27 cellular contexts compared by ENCODE assay signal in the genomic region with DNA sequence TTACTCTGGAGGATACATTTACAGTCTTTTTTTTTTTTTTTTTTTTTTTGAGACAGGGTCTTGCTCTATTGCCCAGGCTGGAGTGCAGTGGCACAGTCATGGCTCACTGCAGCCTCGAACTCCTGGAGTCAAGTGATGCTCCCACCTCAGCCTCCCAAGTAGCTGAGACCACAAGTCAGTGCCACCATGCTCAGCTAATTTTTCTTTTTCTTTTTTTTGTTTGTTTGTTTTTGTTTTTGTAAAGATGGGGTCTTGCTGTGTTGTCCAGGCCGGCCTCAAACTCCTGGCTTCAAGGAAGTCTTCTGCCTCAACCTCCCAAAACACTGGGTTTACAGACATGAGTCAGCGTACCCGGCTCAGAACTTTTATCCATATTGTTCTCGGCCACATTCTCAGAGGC.
"Had no signal": no experiment of that assay in that cellular context is flagged by ENCODE, and none has a peak within 500 bp of the region (broad histone marks: within the 10 kb centered on the region; RNA-seq: fewer than 3 reads in every experiment).

No MANE protein-coding gene starts in this region.

- H3K4me3 Mint-ChIP-seq: naive B cell; natural killer cell; nephron progenitor cell; neural progenitor cell; stimulated activated naive B cell treated with anti-CD40 and anti-IgM and Interleukin-4, amounts not matched to agents 10 μg/mL and 1 μg/mL and 100 μg/mL, for 72 hours had no signal

- H3K9ac ChIP-seq: neural progenitor cell had no signal

- H3K27me3 ChIP-seq: neural progenitor cell, ovary, stomach, suprapubic skin, tibial artery, upper lobe of right lung had no signal

- H3K4me1 Mint-ChIP-seq: neural progenitor cell had no signal

- H3K4me3 ChIP-seq: lower lobe of right lung, neural progenitor cell, ovary, prostate gland, smooth muscle cell, stomach, suprapubic skin, thoracic aorta, tibial artery, upper lobe of right lung had no signal

- DNase-seq: head of caudate nucleus; hippocampal formation; kidney glomerular epithelial cell; left cardiac atrium; lower lobe of right lung; mammary epithelial cell; mesenchymal stem cell; naive B cell; natural killer cell; nephron progenitor cell; ovary; stimulated activated CD4-positive, alpha-beta T cell treated with anti-CD3 and anti-CD28 coated beads, Interleukin-1b, Interleukin-23, amount 100 ng/mL, for 48 hours; stimulated activated CD4-positive, alpha-beta T cell treated with anti-CD3 and anti-CD28 coated beads, Interleukin-2, amount 100 ng/mL, for 48 hours; stimulated activated CD4-positive, alpha-beta T cell treated with anti-CD3 and anti-CD28 coated beads, Interleukin-4, amount 100 ng/mL, for 4 hours; stimulated activated CD8-positive, alpha-beta memory T cell treated with anti-CD3 and anti-CD28 coated beads, Interleukin-4, amount 100 ng/mL, for 48 hours; stimulated activated naive B cell treated with anti-CD40 and anti-IgM and Interleukin-4, amounts not matched to agents 10 μg/mL and 1 μg/mL and 100 μg/mL, for 72 hours; stimulated activated naive CD8-positive, alpha-beta T cell treated with anti-CD3 and anti-CD28 coated beads, Interleukin-15, Interleukin-2, amounts not matched to agents 100 U/mL and 50 U/mL, for 24 hours; stomach; tibial artery; trophoblast cell; upper lobe of right lung had no signal

- H3K36me3 ChIP-seq: lower lobe of right lung, neural progenitor cell, ovary, prostate gland, stomach, suprapubic skin, thoracic aorta, tibial artery, upper lobe of right lung had no signal

- H3K27ac ChIP-seq: lower lobe of right lung, neural progenitor cell, prostate gland, stomach, suprapubic skin, thoracic aorta, tibial artery, upper lobe of right lung had no signal

- H3K27me3 Mint-ChIP-seq: naive B cell; stimulated activated naive B cell treated with anti-CD40 and anti-IgM and Interleukin-4, amounts not matched to agents 10 μg/mL and 1 μg/mL and 100 μg/mL, for 72 hours had no signal

- H3K36me3 Mint-ChIP-seq: naive B cell; natural killer cell; neural progenitor cell; stimulated activated naive B cell treated with anti-CD40 and anti-IgM and Interleukin-4, amounts not matched to agents 10 μg/mL and 1 μg/mL and 100 μg/mL, for 72 hours had no signal

- H3K9me3 ChIP-seq: lower lobe of right lung, ovary, prostate gland, stomach, suprapubic skin, thoracic aorta, tibial artery, upper lobe of right lung had no signal

- ATAC-seq: left cardiac atrium; left lobe of liver; lower lobe of right lung; natural killer cell; stimulated activated naive B cell treated with anti-CD40 and anti-IgM and Interleukin-4, amounts not matched to agents 10 μg/mL and 1 μg/mL and 100 μg/mL, for 72 hours; stimulated activated naive CD8-positive, alpha-beta T cell treated with anti-CD3 and anti-CD28 coated beads, Interleukin-15, Interleukin-2, amounts not matched to agents 100 U/mL and 50 U/mL, for 24 hours; upper lobe of right lung had no signal

- H3K9me3 Mint-ChIP-seq: nephron progenitor cell, neural progenitor cell had no signal

- H3K27ac Mint-ChIP-seq: natural killer cell; nephron progenitor cell; neural progenitor cell; stimulated activated naive B cell treated with anti-CD40 and anti-IgM and Interleukin-4, amounts not matched to agents 10 μg/mL and 1 μg/mL and 100 μg/mL, for 72 hours had no signal

- H3K4me1 ChIP-seq: lower lobe of right lung, prostate gland had no signal

- H2AFZ ChIP-seq: neural progenitor cell had no signal

- H3K4me2 ChIP-seq: neural progenitor cell, smooth muscle cell had no signal
